Comparison of ENCODE assay signal across 2 cellular contexts in genomic region chr5:98769256-98770157, GRCh38.
A peak's percentile ranks its signal among the peaks of the same experiment; 100 is the strongest.
TF ChIP-seq lines count a peak whose summit lies in the region.

No MANE protein-coding gene starts in this region.

TF ChIP-seq in GM12891, 5 proteins besides CTCF, POLR2A, EP300 and RAD21:
- TF ChIP-seq SPI1 (IDR thresholded peaks at IDR 0.05; ENCODE audit: low read depth, low read length), result no peak
- TF ChIP-seq TAF1 (IDR thresholded peaks at IDR 0.05; ENCODE audit: low read depth, low read length), result no peak
- no peak for TF ChIP-seq POU2F2 (IDR thresholded peaks at IDR 0.05; ENCODE audit: low read depth, low read length)
- TF ChIP-seq PAX5 (IDR thresholded peaks at IDR 0.05; ENCODE audit: insufficient read depth, low read length, severe bottlenecking), result no peak
- no peak for TF ChIP-seq POLR2AphosphoS5 (IDR thresholded peaks at IDR 0.05; ENCODE audit: low read depth, low read length)

TF ChIP-seq in GM12878, 131 proteins besides CTCF, POLR2A, EP300 and RAD21:
- TF ChIP-seq CBFB (IDR thresholded peaks at IDR 0.05; ENCODE audit: low read depth) (no peak), CREM (IDR thresholded peaks at IDR 0.05; ENCODE audit: low read depth) (0 out of 2 replicates have a peak, but pooled peaks have one; percentile 17), RUNX3 (IDR thresholded peaks at IDR 0.05; ENCODE audit: low read length) (0 out of 2 replicates have a peak, but pooled peaks have one; percentile 11), BCL11A (IDR thresholded peaks at IDR 0.05; ENCODE audit: low read depth, low read length) (no peak), MTA3 (IDR thresholded peaks at IDR 0.05; ENCODE audit: borderline replicate concordance, low read length) (0 out of 2 replicates have a peak, but pooled peaks have one; percentile 15), E2F8 (IDR thresholded peaks at IDR 0.05; ENCODE audit: low read depth, partially characterized antibody) (no peak), IKZF2 (IDR thresholded peaks at IDR 0.05) (peak in 1 of 2 experiments; percentile 7; a peak in 1 of 4 replicates)
